ENCODE assay signal across 23 cellular contexts in the genomic region with DNA sequence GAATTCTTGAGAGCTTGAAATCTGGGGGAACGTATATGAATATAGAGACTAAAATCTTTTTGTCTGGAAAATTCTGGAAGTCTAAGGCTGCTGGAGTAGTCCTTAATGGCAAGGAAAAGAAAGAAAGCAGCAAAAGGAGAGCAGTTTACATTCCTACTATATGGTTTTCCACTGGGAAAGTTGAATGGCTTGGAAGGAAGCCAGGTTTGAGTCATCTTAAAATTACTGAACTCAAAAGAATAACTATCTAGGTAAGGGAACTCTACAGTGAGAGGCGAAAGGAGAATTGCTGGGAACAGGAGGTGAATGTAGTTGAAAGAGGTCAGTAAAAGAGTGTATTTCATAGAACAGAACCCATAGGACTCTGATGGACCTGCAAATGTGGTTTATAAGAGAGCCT.
DNase-seq lines count a peak whose midpoint lies in the region; ATAC-seq, FAIRE-seq and TF ChIP-seq lines count a peak whose summit lies in the region.
"Had no signal": no experiment of that assay in that cellular context is flagged by ENCODE, and none has a peak within 500 bp of the region (broad histone marks: within the 10 kb centered on the region; RNA-seq: fewer than 3 reads in every experiment).

No MANE protein-coding gene starts in this region.

- H3K36me3 ChIP-seq in SK-N-SH (replicated peaks in 1 of 2; ENCODE audit: control insufficient read depth in 1 of 2, insufficient read depth in 2 of 2, low read length in 1 of 2): no peaks in the 10 kb centered on the region
- H3K36me3 ChIP-seq: BLaER1 treated with 17β-estradiol and CSF1 and Interleukin-3, amounts not matched to agents 10 nM and 100 nM had no signal

- no peaks in the 10 kb centered on the region for H3K9me2 ChIP-seq in SK-N-SH

- H2AFZ ChIP-seq in SK-N-SH (ENCODE audit: low read depth): no peak overlapping the region

- H3K27ac ChIP-seq in SK-N-SH (ENCODE audit: low read depth in 2 of 2, low read length in 1 of 2) (no peak overlapping the region), RWPE1 (no peak overlapping the region)
- H3K27ac ChIP-seq: BLaER1 treated with 17β-estradiol and CSF1 and Interleukin-3, amounts not matched to agents 10 nM and 100 nM had no signal

- no peak for TF ChIP-seq RAD21 in SK-N-SH (IDR thresholded peaks at IDR 0.05; ENCODE audit: low read length)

- CTCF ChIA-PET in SK-N-SH (lab: Yijun Ruan, JAX): no interaction called here
- CTCF ChIA-PET in RWPE1 (lab: Yijun Ruan, JAX): no interaction called here

- no peaks in the 10 kb centered on the region for H4K20me1 ChIP-seq in SK-N-SH (ENCODE audit: insufficient read depth)
- H4K20me1 ChIP-seq: BLaER1 treated with 17β-estradiol and CSF1 and Interleukin-3, amounts not matched to agents 10 nM and 100 nM had no signal

- no peaks in the 10 kb centered on the region for H3F3A ChIP-seq in SK-N-SH (replicated peaks; ENCODE audit: insufficient read depth)

- H3K4me3 ChIP-seq in SK-N-SH (ENCODE audit: low read depth in 2 of 2, low read length in 1 of 2): no peak overlapping the region
- H3K4me3 ChIP-seq: BLaER1 treated with 17β-estradiol and CSF1 and Interleukin-3, amounts not matched to agents 10 nM and 100 nM; mucosa of descending colon had no signal

- WGBS in SK-N-SH (ENCODE audit: low lambda C conversion rate): 49% methylated on average over 2 of the region's 2 CpGs

- TF ChIP-seq CTCF in SK-N-SH (IDR thresholded peaks at IDR 0.05) (no peak), RWPE1 (conservative IDR thresholded peaks at IDR 0.05; ENCODE audit: low read depth) (no peak)

- no peak for TF ChIP-seq EP300 in SK-N-SH (IDR thresholded peaks at IDR 0.05; ENCODE audit: borderline replicate concordance in 1 of 2, low read depth in 1 of 2, low read length in 1 of 2)

- no peaks in the 10 kb centered on the region for H3K4me1 ChIP-seq in SK-N-SH (ENCODE audit: control insufficient read depth in 1 of 2, insufficient read depth in 2 of 2, low read depth in 1 of 2, low read length in 1 of 2)
- H3K4me1 ChIP-seq: BLaER1 treated with 17β-estradiol and CSF1 and Interleukin-3, amounts not matched to agents 10 nM and 100 nM had no signal

- FAIRE-seq in urothelium cell line (lab: Jason Lieb, UNC) (no peak), frontal cortex (lab: Jason Lieb, UNC) (no peak)
- FAIRE-seq: A204.1 had no signal

- POLR2A ChIA-PET in SK-N-SH (lab: Yijun Ruan, JAX) (no interaction called here), RWPE1 (lab: Yijun Ruan, JAX; ENCODE audit: low non-redundant PET) (no interaction called here)

- H3K79me2 ChIP-seq in SK-N-SH (ENCODE audit: insufficient read depth): no peaks in the 10 kb centered on the region

- H3K27me3 ChIP-seq in SK-N-SH (ENCODE audit: insufficient read depth): peaks cover 17% of the 10 kb centered on the region
- H3K27me3 ChIP-seq: BLaER1 treated with 17β-estradiol and CSF1 and Interleukin-3, amounts not matched to agents 10 nM and 100 nM had no signal

- H3K4me2 ChIP-seq in SK-N-SH: no peak overlapping the region
- H3K4me2 ChIP-seq: BLaER1 treated with 17β-estradiol and CSF1 and Interleukin-3, amounts not matched to agents 10 nM and 100 nM had no signal

- ATAC-seq in SK-N-SH treated with all-trans-retinoic acid at 6 μM for 48 hours: peak; percentile 43; the same call in 1 of the 3 replicates
- ATAC-seq: left ventricle myocardium superior, mucosa of descending colon had no signal

- DNase-seq in SK-N-SH: no peak
- DNase-seq in amniotic stem cell (lab: John Stamatoyannopoulos, UW): peak; percentile 35
- peak; percentile 70 for DNase-seq in fibroblast of peridontal ligament (ENCODE audit: extremely low read depth)
- DNase-seq in urothelium cell line (ENCODE audit: low spot score): peak; percentile 19
- DNase-seq in RWPE1 (ENCODE audit: low spot score): no peak
- DNase-seq in frontal cortex (ENCODE audit: low spot score in 2 of 2): no peak
- no peak for DNase-seq in activated effector memory CD4-positive, alpha-beta T cell treated with anti-CD3 and anti-CD28 coated beads, Interleukin-2, amount 50 U/mL, for 16 hours
- DNase-seq: activated B cell treated with CpG ODN at 0.5 μM for 24 hours; activated CD4-positive, alpha-beta memory T cell treated with anti-CD3 and anti-CD28 coated beads for 36 hours; activated naive CD4-positive, alpha-beta T cell treated with Interleukin-2 at 50 U/mL for 16 hours; aorta; erythroblast; KBM-7; left ventricle myocardium superior; mucosa of descending colon; NCI-H1092 treated with DMSO at 0.1 percent for 48 hours; NCI-H2107; NCI-H526 treated with DMSO at 0.1 percent for 48 hours; stimulated activated CD4-positive, alpha-beta T cell treated with anti-CD3 and anti-CD28 coated beads, Interleukin-4, amount 100 ng/mL, for 4 hours; T-helper 2 cell had no signal

- H3K9me3 ChIP-seq in SK-N-SH: no peaks in the 10 kb centered on the region; the same call in 1 of the 2 replicates
- H3K9me3 ChIP-seq: BLaER1 treated with 17β-estradiol and CSF1 and Interleukin-3, amounts not matched to agents 10 nM and 100 nM; mucosa of descending colon had no signal

- no peak overlapping the region for H3K9ac ChIP-seq in SK-N-SH
- H3K9ac ChIP-seq: BLaER1 treated with 17β-estradiol and CSF1 and Interleukin-3, amounts not matched to agents 10 nM and 100 nM had no signal

TF ChIP-seq in SK-N-SH treated with all-trans-retinoic acid at 6 μM for 48 hours, 23 proteins besides CTCF, POLR2A, EP300 and RAD21 (continues in another document):
- TF ChIP-seq, protein P1, sequence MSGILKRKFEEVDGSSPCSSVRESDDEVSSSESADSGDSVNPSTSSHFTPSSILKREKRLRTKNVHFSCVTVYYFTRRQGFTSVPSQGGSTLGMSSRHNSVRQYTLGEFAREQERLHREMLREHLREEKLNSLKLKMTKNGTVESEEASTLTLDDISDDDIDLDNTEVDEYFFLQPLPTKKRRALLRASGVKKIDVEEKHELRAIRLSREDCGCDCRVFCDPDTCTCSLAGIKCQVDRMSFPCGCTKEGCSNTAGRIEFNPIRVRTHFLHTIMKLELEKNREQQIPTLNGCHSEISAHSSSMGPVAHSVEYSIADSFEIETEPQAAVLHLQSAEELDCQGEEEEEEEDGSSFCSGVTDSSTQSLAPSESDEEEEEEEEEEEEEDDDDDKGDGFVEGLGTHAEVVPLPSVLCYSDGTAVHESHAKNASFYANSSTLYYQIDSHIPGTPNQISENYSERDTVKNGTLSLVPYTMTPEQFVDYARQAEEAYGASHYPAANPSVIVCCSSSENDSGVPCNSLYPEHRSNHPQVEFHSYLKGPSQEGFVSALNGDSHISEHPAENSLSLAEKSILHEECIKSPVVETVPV (CRISPR knock-in tag; IDR thresholded peaks at IDR 0.05): no peak
- TF ChIP-seq ARNTL (CRISPR knock-in tag; IDR thresholded peaks at IDR 0.05; ENCODE audit: borderline replicate concordance, low read depth): no peak
- TF ChIP-seq, protein P2, sequence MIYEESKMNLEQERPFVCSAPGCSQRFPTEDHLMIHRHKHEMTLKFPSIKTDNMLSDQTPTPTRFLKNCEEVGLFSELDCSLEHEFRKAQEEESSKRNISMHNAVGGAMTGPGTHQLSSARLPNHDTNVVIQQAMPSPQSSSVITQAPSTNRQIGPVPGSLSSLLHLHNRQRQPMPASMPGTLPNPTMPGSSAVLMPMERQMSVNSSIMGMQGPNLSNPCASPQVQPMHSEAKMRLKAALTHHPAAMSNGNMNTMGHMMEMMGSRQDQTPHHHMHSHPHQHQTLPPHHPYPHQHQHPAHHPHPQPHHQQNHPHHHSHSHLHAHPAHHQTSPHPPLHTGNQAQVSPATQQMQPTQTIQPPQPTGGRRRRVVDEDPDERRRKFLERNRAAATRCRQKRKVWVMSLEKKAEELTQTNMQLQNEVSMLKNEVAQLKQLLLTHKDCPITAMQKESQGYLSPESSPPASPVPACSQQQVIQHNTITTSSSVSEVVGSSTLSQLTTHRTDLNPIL (CRISPR knock-in tag; IDR thresholded peaks at IDR 0.05; ENCODE audit: low read depth): no peak

TF ChIP-seq in SK-N-SH, 30 proteins besides CTCF, POLR2A, EP300 and RAD21 (continues in another document):
- no peak for TF ChIP-seq EZH2phosphoT487 (IDR thresholded peaks at IDR 0.05; ENCODE audit: borderline replicate concordance, low read depth)
- no peak for TF ChIP-seq SMC3 (IDR thresholded peaks at IDR 0.05; ENCODE audit: low read depth, low read length)
- TF ChIP-seq, protein P3, sequence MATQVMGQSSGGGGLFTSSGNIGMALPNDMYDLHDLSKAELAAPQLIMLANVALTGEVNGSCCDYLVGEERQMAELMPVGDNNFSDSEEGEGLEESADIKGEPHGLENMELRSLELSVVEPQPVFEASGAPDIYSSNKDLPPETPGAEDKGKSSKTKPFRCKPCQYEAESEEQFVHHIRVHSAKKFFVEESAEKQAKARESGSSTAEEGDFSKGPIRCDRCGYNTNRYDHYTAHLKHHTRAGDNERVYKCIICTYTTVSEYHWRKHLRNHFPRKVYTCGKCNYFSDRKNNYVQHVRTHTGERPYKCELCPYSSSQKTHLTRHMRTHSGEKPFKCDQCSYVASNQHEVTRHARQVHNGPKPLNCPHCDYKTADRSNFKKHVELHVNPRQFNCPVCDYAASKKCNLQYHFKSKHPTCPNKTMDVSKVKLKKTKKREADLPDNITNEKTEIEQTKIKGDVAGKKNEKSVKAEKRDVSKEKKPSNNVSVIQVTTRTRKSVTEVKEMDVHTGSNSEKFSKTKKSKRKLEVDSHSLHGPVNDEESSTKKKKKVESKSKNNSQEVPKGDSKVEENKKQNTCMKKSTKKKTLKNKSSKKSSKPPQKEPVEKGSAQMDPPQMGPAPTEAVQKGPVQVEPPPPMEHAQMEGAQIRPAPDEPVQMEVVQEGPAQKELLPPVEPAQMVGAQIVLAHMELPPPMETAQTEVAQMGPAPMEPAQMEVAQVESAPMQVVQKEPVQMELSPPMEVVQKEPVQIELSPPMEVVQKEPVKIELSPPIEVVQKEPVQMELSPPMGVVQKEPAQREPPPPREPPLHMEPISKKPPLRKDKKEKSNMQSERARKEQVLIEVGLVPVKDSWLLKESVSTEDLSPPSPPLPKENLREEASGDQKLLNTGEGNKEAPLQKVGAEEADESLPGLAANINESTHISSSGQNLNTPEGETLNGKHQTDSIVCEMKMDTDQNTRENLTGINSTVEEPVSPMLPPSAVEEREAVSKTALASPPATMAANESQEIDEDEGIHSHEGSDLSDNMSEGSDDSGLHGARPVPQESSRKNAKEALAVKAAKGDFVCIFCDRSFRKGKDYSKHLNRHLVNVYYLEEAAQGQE (IDR thresholded peaks at IDR 0.05; ENCODE audit: low read depth, low read length): no peak
- no peak for TF ChIP-seq TCF12 (IDR thresholded peaks at IDR 0.05)
- no peak for TF ChIP-seq NFIC (IDR thresholded peaks at IDR 0.05; ENCODE audit: borderline replicate concordance)

Comparison
In these comparisons a context has a peak if more than half of its experiments do, and no peak if none do; other contexts are left out.
1. DNase-seq: peak in amniotic stem cell (single experiment), fibroblast of peridontal ligament (single experiment) and urothelium cell line (single experiment); none in SK-N-SH (single experiment), RWPE1 (single experiment), frontal cortex (0 of 2) and activated effector memory CD4-positive, alpha-beta T cell treated with anti-CD3 and anti-CD28 coated beads, Interleukin-2, amount 50 U/mL, for 16 hours (single experiment).